ENCODE assay signal across 8 cellular contexts in genomic region chr1:154982897-154983648, GRCh38. TPM values are rescaled to one million over a fixed set of nuclear protein-coding genes. Genes with fewer than 3 reads are reported as not detected.
DNase-seq lines count a peak whose midpoint lies in the region; ATAC-seq and TF ChIP-seq lines count a peak whose summit lies in the region.

FLAD1 (plus strand) TSS chr1:154983344; CDS start chr1:154983695, 351 bp downstream.

- H3K36me3 ChIP-seq in BE2C (peaks cover 35% of the 10 kb centered on the region), kidney epithelial cell (ENCODE audit: control insufficient read depth, insufficient read depth, low read length) (peaks cover 3% of the 10 kb centered on the region)

- ATAC-seq in HG03457 (IDR thresholded peaks at IDR 0.05; ENCODE audit: unreplicated experiment) = peak; percentile 86

- peak within 1 kb of the TSS; percentile 74 for H3K4me3 ChIP-seq in BE2C (ENCODE audit: low read depth, low read length)
- H3K4me3 ChIP-seq in choroid plexus epithelial cell (ENCODE audit: low read depth, low read length) = peak within 1 kb of the TSS; percentile 88
- peak within 1 kb of the TSS; percentile 75 for H3K4me3 ChIP-seq in kidney epithelial cell (ENCODE audit: low read depth, low read length)

- no peaks in the 10 kb centered on the region for H3K9me3 ChIP-seq in BE2C

- H3K27me3 ChIP-seq in BE2C (no peaks in the 10 kb centered on the region), kidney epithelial cell (ENCODE audit: control insufficient read depth, insufficient read depth, low read length) (no peaks in the 10 kb centered on the region)

- no peak for TF ChIP-seq CTCF in BE2C (IDR thresholded peaks at IDR 0.05; ENCODE audit: low read depth, low read length)
- TF ChIP-seq CTCF in choroid plexus epithelial cell (conservative IDR thresholded peaks at IDR 0.05; ENCODE audit: low read depth, low read length) = no peak
- no peak for TF ChIP-seq CTCF in kidney epithelial cell (IDR thresholded peaks at IDR 0.05; ENCODE audit: insufficient read depth, low read length, poor library complexity, severe bottlenecking)

- peaks cover 11% of the 10 kb centered on the region for H3K4me1 ChIP-seq in BE2C

- DNase-seq in BE2C (peak; percentile 98), GM19240 (ENCODE audit: insufficient read length, low spot score) (peak; percentile 96), NCI-H524 (lab: John Stamatoyannopoulos, UW) (peak; percentile 97 to 99), choroid plexus epithelial cell (ENCODE audit: low read depth) (peak; percentile 100), kidney epithelial cell (ENCODE audit: low read depth) (peak; percentile 98)
- DNase-seq in activated CD4-positive, alpha-beta T cell treated with anti-CD3 and anti-CD28 coated beads for 24 hours (ENCODE audit: low read depth in 2 of 2) = peak; percentile 91 to 95
- peak; percentile 97 for DNase-seq in stimulated activated CD4-positive, alpha-beta T cell treated with anti-CD3 and anti-CD28 coated beads, Interleukin-15, amount 100 ng/mL, for 24 hours

RNA-seq across cellular contexts. Expression of gene FLAD1, which starts in this region (rescaled TPM):
- 183 TPM for polyA plus RNA-seq in BE2C (2012; ENCODE audit: insufficient read depth, insufficient read length, low read depth)
- total RNA-seq in kidney epithelial cell = 53.0 and 60.9 TPM in 2 replicates

Comparison
In these comparisons a context has a peak if more than half of its experiments do, and no peak if none do; other contexts are left out.
1. Peak in every context shown above with its lines: DNase-seq, ATAC-seq and H3K4me3 ChIP-seq.